In genomic region chr5:162593881-162594280, GRCh38 we compare ENCODE assay signal across 9 cellular contexts.
DNase-seq lines count a peak whose midpoint lies in the region; ATAC-seq and TF ChIP-seq lines count a peak whose summit lies in the region.
"Had no signal": no experiment of that assay in that cellular context is flagged by ENCODE, and none has a peak within 500 bp of the region (broad histone marks: within the 10 kb centered on the region; RNA-seq: fewer than 3 reads in every experiment).

No MANE protein-coding gene starts in this region.

- POLR2A ChIA-PET in activated CD4-positive, alpha-beta memory T cell treated with anti-CD3 and anti-CD28 coated beads, Interleukin-2, amount 10 ng/mL, durations not matched to agents 7 days and 5 days (lab: Charles Lee), result no interaction called here

- intact Hi-C loops in lower lobe of right lung (cut with DNase I), result no loop called here

- peak; percentile 30; the same call in 1 of the 2 replicates for TF ChIP-seq CTCF in GM12875 (IDR thresholded peaks at IDR 0.05; ENCODE audit: borderline replicate concordance, insufficient read depth, low read depth, low read length)
- TF ChIP-seq CTCF in HFFc6 (IDR thresholded peaks at IDR 0.05), result peak; percentile 46
- TF ChIP-seq CTCF in Peyer's patch (IDR thresholded peaks at IDR 0.05), result peak in 4 of 6 experiments; percentile 8 to 46 (median 40)
- peak; percentile 23 for TF ChIP-seq CTCF in lower lobe of right lung (IDR thresholded peaks at IDR 0.05)

- no peak overlapping the region for H3K4me3 ChIP-seq in GM12875 (ENCODE audit: low read depth, low read length)
- no peak overlapping the region for H3K4me3 ChIP-seq in Peyer's patch
- H3K4me3 ChIP-seq in lower lobe of right lung, result no peak overlapping the region
- H3K4me3 ChIP-seq: cardiac muscle cell had no signal

- H3K9me3 Mint-ChIP-seq in HFFc6, result peaks cover 39% of the 10 kb centered on the region
- H3K9me3 Mint-ChIP-seq in activated CD4-positive, alpha-beta memory T cell treated with anti-CD3 and anti-CD28 coated beads, Interleukin-2, amount 10 ng/mL, durations not matched to agents 7 days and 5 days, result peaks cover 3% of the 10 kb centered on the region

- H3K4me1 ChIP-seq in Peyer's patch (no peaks in the 10 kb centered on the region), lower lobe of right lung (no peaks in the 10 kb centered on the region)

- no peak overlapping the region for H3K4me3 Mint-ChIP-seq in HFFc6
- no peak overlapping the region for H3K4me3 Mint-ChIP-seq in activated CD4-positive, alpha-beta memory T cell treated with anti-CD3 and anti-CD28 coated beads, Interleukin-2, amount 10 ng/mL, durations not matched to agents 7 days and 5 days

- no peak overlapping the region for H3K27ac Mint-ChIP-seq in HFFc6
- H3K27ac Mint-ChIP-seq in activated CD4-positive, alpha-beta memory T cell treated with anti-CD3 and anti-CD28 coated beads, Interleukin-2, amount 10 ng/mL, durations not matched to agents 7 days and 5 days, result no peak overlapping the region

- H3K9me3 ChIP-seq in Peyer's patch, result no peaks in the 10 kb centered on the region
- no peaks in the 10 kb centered on the region for H3K9me3 ChIP-seq in lower lobe of right lung

- DNase-seq in HFFc6 (no peak), Peyer's patch (no peak), lower lobe of right lung (no peak), NCI-H2227 (lab: John Stamatoyannopoulos, UW; ENCODE audit: unreplicated experiment) (no peak)
- no peak for DNase-seq in activated CD4-positive, alpha-beta memory T cell treated with anti-CD3 and anti-CD28 coated beads, Interleukin-2, amount 10 ng/mL, durations not matched to agents 7 days and 5 days

- no peaks in the 10 kb centered on the region for H3K4me1 Mint-ChIP-seq in HFFc6 (ENCODE audit: low read depth)
- H3K4me1 Mint-ChIP-seq in activated CD4-positive, alpha-beta memory T cell treated with anti-CD3 and anti-CD28 coated beads, Interleukin-2, amount 10 ng/mL, durations not matched to agents 7 days and 5 days, result no peaks in the 10 kb centered on the region

- no peaks in the 10 kb centered on the region for H3K27me3 ChIP-seq in Peyer's patch
- H3K27me3 ChIP-seq in lower lobe of right lung (ENCODE audit: low read depth), result no peaks in the 10 kb centered on the region
- H3K27me3 ChIP-seq: cardiac muscle cell had no signal

- no peak for TF ChIP-seq POLR2A in Peyer's patch (IDR thresholded peaks at IDR 0.05)

- CTCF ChIA-PET in activated CD4-positive, alpha-beta memory T cell treated with anti-CD3 and anti-CD28 coated beads, Interleukin-2, amount 10 ng/mL, durations not matched to agents 7 days and 5 days (lab: Charles Lee), result no interaction called here

- H3K36me3 Mint-ChIP-seq in HFFc6 (ENCODE audit: low read depth), result no peaks in the 10 kb centered on the region; the same call in 1 of the 2 replicates
- H3K36me3 Mint-ChIP-seq in activated CD4-positive, alpha-beta memory T cell treated with anti-CD3 and anti-CD28 coated beads, Interleukin-2, amount 10 ng/mL, durations not matched to agents 7 days and 5 days (ENCODE audit: low read depth), result no peaks in the 10 kb centered on the region

- H3K27me3 Mint-ChIP-seq in HFFc6 (ENCODE audit: insufficient read depth), result no peaks in the 10 kb centered on the region; the same call in 1 of the 2 replicates
- H3K27me3 Mint-ChIP-seq in activated CD4-positive, alpha-beta memory T cell treated with anti-CD3 and anti-CD28 coated beads, Interleukin-2, amount 10 ng/mL, durations not matched to agents 7 days and 5 days, result no peaks in the 10 kb centered on the region

- H3K27ac ChIP-seq in Peyer's patch (no peak overlapping the region), lower lobe of right lung (no peak overlapping the region)
- H3K27ac ChIP-seq: cardiac muscle cell had no signal

- ATAC-seq in lower lobe of right lung, result no peak
- ATAC-seq in HG02642 (IDR thresholded peaks at IDR 0.05; ENCODE audit: poor library complexity, unreplicated experiment), result no peak
- ATAC-seq in GM21423 (IDR thresholded peaks at IDR 0.05; ENCODE audit: unreplicated experiment), result no peak

- no peaks in the 10 kb centered on the region for H3K36me3 ChIP-seq in Peyer's patch
- H3K36me3 ChIP-seq in lower lobe of right lung, result no peaks in the 10 kb centered on the region
- H3K36me3 ChIP-seq: cardiac muscle cell had no signal
